ENCODE assay signal across 8 cellular contexts in genomic region chr1:150162862-150163706, GRCh38. TPM values are rescaled to one million over a fixed set of nuclear protein-coding genes. Genes with fewer than 3 reads are reported as not detected.
DNase-seq lines count a peak whose midpoint lies in the region; ATAC-seq and TF ChIP-seq lines count a peak whose summit lies in the region.

No MANE protein-coding gene starts in this region.

- H2BK5ac ChIP-seq in H9 (ENCODE audit: insufficient read length, low read length), result peak overlapping the region; percentile 39

- peak overlapping the region; percentile 12; the same call in 1 of the 2 replicates for H3K4ac ChIP-seq in H9 (ENCODE audit: low read depth, low read length)

- no peak overlapping the region for H2AFZ ChIP-seq in H9 (ENCODE audit: low read length)

- H3K4me3 ChIP-seq in GM06990 (replicated peaks; ENCODE audit: low read depth, low read length) (peak overlapping the region; percentile 50), gastroesophageal sphincter (peak overlapping the region; percentile 28 to 44)

- H3K23ac ChIP-seq in H9 (ENCODE audit: insufficient read length, low read depth, low read length), result no peak overlapping the region

- H3K27ac Mint-ChIP-seq in H9, result peak overlapping the region; percentile 96 to 100 (median 99)
- H3K27ac Mint-ChIP-seq in activated CD8-positive, alpha-beta T cell treated with anti-CD3 and anti-CD28 coated beads, Interleukin-2, amount 10 ng/mL, durations not matched to agents 7 days and 5 days, result peak overlapping the region; percentile 76
- H3K27ac Mint-ChIP-seq in natural killer cell treated with Interleukin-12 subunit alpha and Interleukin-12 subunit beta and Interleukin-15 and Interleukin-18, amount 100 ng/mL, for 72 hours, result peak overlapping the region; percentile 9 to 87

- no peak for TF ChIP-seq EP300 in gastroesophageal sphincter (IDR thresholded peaks at IDR 0.05)

- no peak overlapping the region for H2AK5ac ChIP-seq in H9 (ENCODE audit: insufficient read length, low read length)

- DNase-seq in GM06990 (ENCODE audit: extremely low read depth, insufficient read length) (peak; percentile 81), H9 (peak; percentile 96), NCI-H187 treated with DMSO at 0.1 percent for 48 hours (lab: John Stamatoyannopoulos, UW) (peak; percentile 97), DMS114 treated with DMSO at 0.1 percent for 48 hours (lab: John Stamatoyannopoulos, UW; ENCODE audit: unreplicated experiment) (no peak)
- peak; percentile 58 for DNase-seq in activated CD8-positive, alpha-beta T cell treated with anti-CD3 and anti-CD28 coated beads, Interleukin-2, amount 10 ng/mL, durations not matched to agents 7 days and 5 days
- no peak for DNase-seq in natural killer cell treated with Interleukin-12 subunit alpha and Interleukin-12 subunit beta and Interleukin-15 and Interleukin-18, amount 100 ng/mL, for 72 hours (ENCODE audit: low spot score)

- H3K27me3 Mint-ChIP-seq in H9 (ENCODE audit: low read depth), result no peaks in the 10 kb centered on the region; the same call in 1 of the 2 replicates
- H3K27me3 Mint-ChIP-seq in activated CD8-positive, alpha-beta T cell treated with anti-CD3 and anti-CD28 coated beads, Interleukin-2, amount 10 ng/mL, durations not matched to agents 7 days and 5 days (ENCODE audit: low read depth), result no peaks in the 10 kb centered on the region
- no peaks in the 10 kb centered on the region for H3K27me3 Mint-ChIP-seq in natural killer cell treated with Interleukin-12 subunit alpha and Interleukin-12 subunit beta and Interleukin-15 and Interleukin-18, amount 100 ng/mL, for 72 hours

- H3K9me3 ChIP-seq in H9 (ENCODE audit: control insufficient read depth, low read depth, low read length) (no peaks in the 10 kb centered on the region), gastroesophageal sphincter (no peaks in the 10 kb centered on the region)

- peak overlapping the region; percentile 7 for H2BK12ac ChIP-seq in H9 (ENCODE audit: insufficient read length, low read depth, low read length)

- H3K36me3 ChIP-seq in GM06990 (ENCODE audit: control insufficient read depth, insufficient read depth, low read length) (peaks cover 9% of the 10 kb centered on the region), gastroesophageal sphincter (peaks cover 0 to 21% of the 10 kb centered on the region in 2 donors)

- H3K27ac ChIP-seq in H9 (ENCODE audit: insufficient read length, low read depth, low read length) (peak overlapping the region; percentile 92), gastroesophageal sphincter (peak overlapping the region; percentile 97 to 99 (median 98))

- H3K9ac ChIP-seq in H9 (ENCODE audit: extremely low read depth, insufficient read length, low read length), result peak overlapping the region; percentile 59

- H3K79me2 ChIP-seq in H9 (ENCODE audit: insufficient read depth, low read length), result no peaks in the 10 kb centered on the region

- no peaks in the 10 kb centered on the region for H4K20me1 ChIP-seq in H9 (ENCODE audit: control insufficient read depth, insufficient read depth, insufficient read length)

- H3K4me1 ChIP-seq in H9 (ENCODE audit: insufficient read depth, low read length) (peaks cover 16% of the 10 kb centered on the region), gastroesophageal sphincter (peaks cover 12 to 80% (median 29%) of the 10 kb centered on the region in 3 donors)

- no peaks in the 10 kb centered on the region for H3K27me3 ChIP-seq in GM06990 (replicated peaks; ENCODE audit: control insufficient read depth, insufficient read depth, low read length)
- H3K27me3 ChIP-seq in H9 (ENCODE audit: insufficient read depth, low read length), result no peaks in the 10 kb centered on the region
- no peaks in the 10 kb centered on the region for H3K27me3 ChIP-seq in gastroesophageal sphincter

- no peak overlapping the region for H2BK15ac ChIP-seq in H9 (ENCODE audit: low read depth, low read length)

- H4K8ac ChIP-seq in H9 (replicated peaks; ENCODE audit: insufficient read length, low read depth, low read length), result no peak overlapping the region

- H3K23me2 ChIP-seq in H9 (ENCODE audit: insufficient read length, low read depth, low read length, poor library complexity, severe bottlenecking), result peaks cover 7% of the 10 kb centered on the region

- no peak overlapping the region for H2BK20ac ChIP-seq in H9 (ENCODE audit: low read depth, low read length, poor library complexity, severe bottlenecking)

- H4K91ac ChIP-seq in H9 (ENCODE audit: insufficient read length, low read depth, low read length), result no peak overlapping the region

- TF ChIP-seq CTCF in GM06990 (IDR thresholded peaks at IDR 0.05; ENCODE audit: insufficient read depth, low read length, poor library complexity, severe bottlenecking) (no peak), H9 (conservative IDR thresholded peaks at IDR 0.05) (peak; percentile 34; the same call in 2 of the 3 replicates), gastroesophageal sphincter (IDR thresholded peaks at IDR 0.05) (peak in 2 of 4 experiments; percentile 51 to 62)

- H3K9me3 Mint-ChIP-seq in H9, result no peaks in the 10 kb centered on the region; a peak in 1 of 5 replicates
- no peaks in the 10 kb centered on the region for H3K9me3 Mint-ChIP-seq in activated CD8-positive, alpha-beta T cell treated with anti-CD3 and anti-CD28 coated beads, Interleukin-2, amount 10 ng/mL, durations not matched to agents 7 days and 5 days (ENCODE audit: insufficient read depth)
- no peaks in the 10 kb centered on the region for H3K9me3 Mint-ChIP-seq in natural killer cell treated with Interleukin-12 subunit alpha and Interleukin-12 subunit beta and Interleukin-15 and Interleukin-18, amount 100 ng/mL, for 72 hours

- H2BK120ac ChIP-seq in H9 (ENCODE audit: low read depth, low read length, poor library complexity, severe bottlenecking), result peak overlapping the region; percentile 89

- CTCF ChIA-PET in activated CD8-positive, alpha-beta T cell treated with anti-CD3 and anti-CD28 coated beads, Interleukin-2, amount 10 ng/mL, durations not matched to agents 7 days and 5 days (lab: Charles Lee), result interaction anchor here (0.6 to 11.7 kb wide), 8 partner anchors 18 to 95 kb away, joined by 3 to 240 read pairs (median 6); partner anchors contain the start of gene VPS45

- H3K14ac ChIP-seq in H9 (ENCODE audit: insufficient read depth, low read length), result peak overlapping the region; percentile 91; the same call in 1 of the 2 replicates

- peak overlapping the region; percentile 53 to 77 for H3K4me3 Mint-ChIP-seq in H9
- peak overlapping the region; percentile 9 for H3K4me3 Mint-ChIP-seq in activated CD8-positive, alpha-beta T cell treated with anti-CD3 and anti-CD28 coated beads, Interleukin-2, amount 10 ng/mL, durations not matched to agents 7 days and 5 days
- peak overlapping the region; percentile 43 for H3K4me3 Mint-ChIP-seq in natural killer cell treated with Interleukin-12 subunit alpha and Interleukin-12 subunit beta and Interleukin-15 and Interleukin-18, amount 100 ng/mL, for 72 hours

- ATAC-seq in activated CD8-positive, alpha-beta T cell treated with anti-CD3 and anti-CD28 coated beads, Interleukin-2, amount 10 ng/mL, durations not matched to agents 7 days and 5 days, result peak; percentile 50
- ATAC-seq in gastroesophageal sphincter, result peak; percentile 94
- ATAC-seq in natural killer cell treated with Interleukin-12 subunit alpha and Interleukin-12 subunit beta and Interleukin-15 and Interleukin-18, amount 100 ng/mL, for 72 hours, result peak; percentile 1 to 28
- ATAC-seq in HG03439 (IDR thresholded peaks at IDR 0.05; ENCODE audit: unreplicated experiment), result no peak

- no peaks in the 10 kb centered on the region for H3K79me1 ChIP-seq in H9 (ENCODE audit: insufficient read depth, low read depth, low read length, poor library complexity, severe bottlenecking)

- POLR2A ChIA-PET in activated CD8-positive, alpha-beta T cell treated with anti-CD3 and anti-CD28 coated beads, Interleukin-2, amount 10 ng/mL, durations not matched to agents 7 days and 5 days (lab: Charles Lee), result interaction anchor here (0.6 to 2.0 kb wide), 5 partner anchors 12 to 277 kb away, joined by 3 to 6 read pairs (median 3); a partner anchor contains a TSS

- peaks cover 14 to 29% (median 20%) of the 10 kb centered on the region in 3 experiments for H3K36me3 Mint-ChIP-seq in H9 (ENCODE audit: insufficient read depth in 1 of 3, low read depth in 3 of 3)
- H3K36me3 Mint-ChIP-seq in activated CD8-positive, alpha-beta T cell treated with anti-CD3 and anti-CD28 coated beads, Interleukin-2, amount 10 ng/mL, durations not matched to agents 7 days and 5 days (ENCODE audit: low read depth), result peaks cover 30% of the 10 kb centered on the region
- peaks cover 3% of the 10 kb centered on the region for H3K36me3 Mint-ChIP-seq in natural killer cell treated with Interleukin-12 subunit alpha and Interleukin-12 subunit beta and Interleukin-15 and Interleukin-18, amount 100 ng/mL, for 72 hours

- peaks cover 45 to 46% of the 10 kb centered on the region in 2 experiments for H3K4me1 Mint-ChIP-seq in H9
- H3K4me1 Mint-ChIP-seq in activated CD8-positive, alpha-beta T cell treated with anti-CD3 and anti-CD28 coated beads, Interleukin-2, amount 10 ng/mL, durations not matched to agents 7 days and 5 days (ENCODE audit: low read depth), result peaks cover 78% of the 10 kb centered on the region
- peaks cover 40 to 41% of the 10 kb centered on the region in 2 donors for H3K4me1 Mint-ChIP-seq in natural killer cell treated with Interleukin-12 subunit alpha and Interleukin-12 subunit beta and Interleukin-15 and Interleukin-18, amount 100 ng/mL, for 72 hours (ENCODE audit: low read depth in 2 of 2)

- H3K56ac ChIP-seq in H9 (ENCODE audit: insufficient read length, low read depth, low read length), result no peak overlapping the region

- no peak overlapping the region for H4K5ac ChIP-seq in H9 (ENCODE audit: insufficient read length, low read depth, low read length)

- H3K4me2 ChIP-seq in H9 (ENCODE audit: insufficient read depth, insufficient read length, low read length), result peak overlapping the region; percentile 31

- H3K18ac ChIP-seq in H9 (ENCODE audit: insufficient read length, low read depth, low read length), result peak overlapping the region; percentile 93

- peak overlapping the region; percentile 74 for H3T11ph ChIP-seq in H9 (ENCODE audit: low read length)

- no CpG with 5 or more reads among the region's 14 CpGs for WGBS in H9 (ENCODE audit: extremely low coverage, insufficient read length, low lambda C conversion rate)
- 5 to 6% methylated on average over 4 to 11 of the region's 14 CpGs for WGBS in gastroesophageal sphincter (ENCODE audit: low coverage in 1 of 2), 2 donors

- TF ChIP-seq POLR2A in gastroesophageal sphincter (IDR thresholded peaks at IDR 0.05), result peak; percentile 75 to 80

RNA-seq across cellular contexts. Expression of gene PLEKHO1, which starts 13.4 kb away (rescaled TPM):
- total RNA-seq in H9 (2021) (47.6 and 48.1 TPM in 2 replicates), gastroesophageal sphincter (100 to 1,000 TPM; 217 to 358 (median 228) TPM)
- 100 to 1,000 TPM; 138 to 154 TPM for total RNA-seq in activated CD8-positive, alpha-beta T cell treated with anti-CD3 and anti-CD28 coated beads, Interleukin-2, amount 10 ng/mL, durations not matched to agents 7 days and 5 days
- total RNA-seq in natural killer cell treated with Interleukin-12 subunit alpha and Interleukin-12 subunit beta and Interleukin-15 and Interleukin-18, amount 100 ng/mL, for 72 hours, result 10 to 100 TPM; 40.9 to 65.2 TPM

Comparison
In these comparisons a context has a peak if more than half of its experiments do, and no peak if none do; other contexts are left out.
1. DNase-seq: peak in GM06990 (single experiment), H9 (single experiment), NCI-H187 treated with DMSO at 0.1 percent for 48 hours (single experiment) and activated CD8-positive, alpha-beta T cell treated with anti-CD3 and anti-CD28 coated beads, Interleukin-2, amount 10 ng/mL, durations not matched to agents 7 days and 5 days (single experiment); none in natural killer cell treated with Interleukin-12 subunit alpha and Interleukin-12 subunit beta and Interleukin-15 and Interleukin-18, amount 100 ng/mL, for 72 hours (single experiment) and DMS114 treated with DMSO at 0.1 percent for 48 hours (single experiment).
2. H3K27ac Mint-ChIP-seq: peak in every context shown above with its lines; median percentile 99 in H9; 76 in activated CD8-positive, alpha-beta T cell treated with anti-CD3 and anti-CD28 coated beads, Interleukin-2, amount 10 ng/mL, durations not matched to agents 7 days and 5 days; 48 in natural killer cell treated with Interleukin-12 subunit alpha and Interleukin-12 subunit beta and Interleukin-15 and Interleukin-18, amount 100 ng/mL, for 72 hours.
3. H3K4me3 Mint-ChIP-seq: peak in every context shown above with its lines; median percentile 65 in H9; 43 in natural killer cell treated with Interleukin-12 subunit alpha and Interleukin-12 subunit beta and Interleukin-15 and Interleukin-18, amount 100 ng/mL, for 72 hours; 9 in activated CD8-positive, alpha-beta T cell treated with anti-CD3 and anti-CD28 coated beads, Interleukin-2, amount 10 ng/mL, durations not matched to agents 7 days and 5 days.